In genomic region chr5:61933787-61934626, GRCh38 we compare ENCODE assay signal across 9 cellular contexts.
DNase-seq lines count a peak whose midpoint lies in the region; ATAC-seq, FAIRE-seq and TF ChIP-seq lines count a peak whose summit lies in the region.
"Had no signal": no experiment of that assay in that cellular context is flagged by ENCODE, and none has a peak within 500 bp of the region (broad histone marks: within the 10 kb centered on the region; RNA-seq: fewer than 3 reads in every experiment).

No MANE protein-coding gene starts in this region.

- intact Hi-C loops in testis (cut with DNase I; ENCODE audit: low total_unique reads), result no loop called here

- 52 to 57% methylated on average over 4 of the region's 4 CpGs for WGBS in testis, 2 donors

- H3K27ac ChIP-seq in HEK293 (ENCODE audit: extremely low read depth, low read depth, low read length) (no peak overlapping the region), keratinocyte (ENCODE audit: control insufficient read depth, insufficient read depth, low read length) (no peak overlapping the region), testis (no peak overlapping the region)

- H3K9me3 ChIP-seq in HEK293 (ENCODE audit: control insufficient read depth, insufficient read depth, low read depth, low read length) (no peaks in the 10 kb centered on the region), keratinocyte (ENCODE audit: control insufficient read depth, low read depth, low read length) (no peaks in the 10 kb centered on the region), testis (no peaks in the 10 kb centered on the region)

- CTCF ChIA-PET in HEK293 (lab: Yijun Ruan, JAX), result interaction anchor here (0.8 to 2.6 kb wide), 14 partner anchors 9 to 1423 kb away, joined by 3 to 11 read pairs (median 4); no protein-coding TSS in a partner anchor

- no peak overlapping the region for H3K4me3 ChIP-seq in HEK293 (ENCODE audit: low read depth, low read length)
- H3K4me3 ChIP-seq in keratinocyte (ENCODE audit: control insufficient read depth in 2 of 3, extremely low read depth in 1 of 3, insufficient read depth in 2 of 3, low read depth in 1 of 3, low read length in 3 of 3), result no peak overlapping the region
- H3K4me3 ChIP-seq in testis, result no peak overlapping the region

- peak; percentile 17 to 68 for DNase-seq in NCI-H524 (lab: John Stamatoyannopoulos, UW)
- DNase-seq in NCI-H524 treated with DMSO at 0.1 percent for 48 hours (lab: John Stamatoyannopoulos, UW), result no peak
- peak; percentile 31 for DNase-seq in NCI-H226
- DNase-seq in keratinocyte (ENCODE audit: low read depth, low spot score), result no peak
- peak; percentile 76 for DNase-seq in testis

- no peak overlapping the region for H3K9ac ChIP-seq in keratinocyte (ENCODE audit: control insufficient read depth, extremely low read depth, insufficient read depth, low read length)

- peaks cover 2% of the 10 kb centered on the region; the same call in 1 of the 2 replicates for H3K4me1 ChIP-seq in HEK293 (ENCODE audit: control insufficient read depth, insufficient read depth, low read length)
- H3K4me1 ChIP-seq in keratinocyte (ENCODE audit: control insufficient read depth, extremely low read depth, insufficient read depth, low read length), result peaks cover 7% of the 10 kb centered on the region
- no peaks in the 10 kb centered on the region for H3K4me1 ChIP-seq in testis

- POLR2A ChIA-PET in HEK293 (lab: Yijun Ruan, JAX), result no interaction called here

- no peaks in the 10 kb centered on the region for H3K36me3 Mint-ChIP-seq in brain

- peaks cover 0 to 6% (median 0%) of the 10 kb centered on the region in 5 experiments for H3K9me3 Mint-ChIP-seq in brain

- no peak overlapping the region for H2AFZ ChIP-seq in keratinocyte (ENCODE audit: control insufficient read depth, low read length)

- H3K27me3 Mint-ChIP-seq in brain, result no peaks in the 10 kb centered on the region

- H3K27me3 ChIP-seq in keratinocyte (ENCODE audit: control insufficient read depth, extremely low read depth, insufficient read depth, low read length), result no peaks in the 10 kb centered on the region
- H3K27me3 ChIP-seq in testis, result no peaks in the 10 kb centered on the region

- H3K36me3 ChIP-seq in HEK293 (ENCODE audit: control insufficient read depth in 2 of 2, insufficient read depth in 1 of 2, low read length in 2 of 2) (no peaks in the 10 kb centered on the region), keratinocyte (ENCODE audit: control insufficient read depth in 2 of 2, extremely low read depth in 1 of 2, insufficient read depth in 2 of 2, low read length in 2 of 2) (no peaks in the 10 kb centered on the region), testis (ENCODE audit: low read depth, missing control alignments) (no peaks in the 10 kb centered on the region)

- TF ChIP-seq CTCF in HEK293 (tag by site-specific recombination; IDR thresholded peaks at IDR 0.05), result peak; percentile 83
- peak; percentile 80 to 88 for TF ChIP-seq CTCF in brain (conservative IDR thresholded peaks at IDR 0.05)
- TF ChIP-seq CTCF in keratinocyte (optimal IDR thresholded peaks at IDR 0.05 in 1 of 3, IDR thresholded peaks at IDR 0.05 in 1 of 3, conservative IDR thresholded peaks at IDR 0.05 in 1 of 3; ENCODE audit: extremely low read depth in 1 of 3, insufficient read depth in 2 of 3, low read length in 3 of 3), result peak; percentile 74 to 94 (median 87)
- peak; percentile 17 to 64 (median 58) for TF ChIP-seq CTCF in testis (IDR thresholded peaks at IDR 0.05)

- H3K4me2 ChIP-seq in keratinocyte (ENCODE audit: control insufficient read depth, extremely low read depth, insufficient read depth, low read depth, low read length), result no peak overlapping the region

- no peak overlapping the region for H3K27ac Mint-ChIP-seq in brain
- H3K27ac Mint-ChIP-seq: B cell had no signal

- no peaks in the 10 kb centered on the region for H3K79me2 ChIP-seq in keratinocyte (ENCODE audit: control insufficient read depth, insufficient read depth, low read length)

- no peak for TF ChIP-seq POLR2A in testis (IDR thresholded peaks at IDR 0.05)

- no peak for ATAC-seq in GM18520 (IDR thresholded peaks at IDR 0.05; ENCODE audit: unreplicated experiment)

- no peaks in the 10 kb centered on the region for H4K20me1 ChIP-seq in keratinocyte (ENCODE audit: control insufficient read depth, extremely low read depth, insufficient read depth, low read length)

- no peak overlapping the region for H3K4me3 Mint-ChIP-seq in brain
- H3K4me3 Mint-ChIP-seq: B cell had no signal

- H3K4me1 Mint-ChIP-seq in brain, result no peaks in the 10 kb centered on the region
- H3K4me1 Mint-ChIP-seq: B cell had no signal

- no peaks in the 10 kb centered on the region for H3K9me1 ChIP-seq in keratinocyte (ENCODE audit: control insufficient read depth, extremely low read depth, insufficient read depth, low read length)

- dilution Hi-C loops in keratinocyte (cut with MboI; ENCODE audit: extremely low pct_ligation_motif_present, low sequenced_read_pairs), result loop anchor here (25.0 kb wide), 1 partner anchor 372 kb away; no protein-coding TSS in a partner anchor

- FAIRE-seq in keratinocyte (lab: Jason Lieb, UNC), result peak; percentile 98

TF ChIP-seq in HEK293, 187 proteins besides CTCF, POLR2A, EP300 and RAD21 (continues in another document):
- no peak for TF ChIP-seq ZSCAN23 (tag by site-specific recombination; IDR thresholded peaks at IDR 0.05)
- peak; percentile 39; the same call in 1 of the 2 replicates for TF ChIP-seq ZNF501 (tag by site-specific recombination; IDR thresholded peaks at IDR 0.05)
- TF ChIP-seq ZNF266 (tag by site-specific recombination; IDR thresholded peaks at IDR 0.05; ENCODE audit: low read depth), result no peak
- no peak for TF ChIP-seq IKZF3 (tag by site-specific recombination; IDR thresholded peaks at IDR 0.05)
- TF ChIP-seq ZNF174 (tag by site-specific recombination; IDR thresholded peaks at IDR 0.05), result no peak
- no peak for TF ChIP-seq ZBTB10 (tag by site-specific recombination; IDR thresholded peaks at IDR 0.05)
- TF ChIP-seq ZNF785 (tag by site-specific recombination; IDR thresholded peaks at IDR 0.05), result no peak
- no peak for TF ChIP-seq ZFP3 (tag by site-specific recombination; IDR thresholded peaks at IDR 0.05; ENCODE audit: low read depth)
- peak; percentile 23; the same call in 1 of the 2 replicates for TF ChIP-seq PRDM6 (tag by site-specific recombination; IDR thresholded peaks at IDR 0.05)
- TF ChIP-seq FEZF1 (tag by site-specific recombination; IDR thresholded peaks at IDR 0.05), result peak; percentile 42; the same call in 1 of the 2 replicates
- peak; percentile 95 for TF ChIP-seq ZNF654 (tag by site-specific recombination; IDR thresholded peaks at IDR 0.05; ENCODE audit: low read depth)
- no peak for TF ChIP-seq GLI4 (tag by site-specific recombination; IDR thresholded peaks at IDR 0.05)
- TF ChIP-seq MEIS1 (CRISPR knock-in tag; IDR thresholded peaks at IDR 0.05; ENCODE audit: borderline replicate concordance), result peak; percentile 97
- TF ChIP-seq KLF17 (tag by site-specific recombination; IDR thresholded peaks at IDR 0.05), result no peak
- TF ChIP-seq ZNF580 (tag by site-specific recombination; IDR thresholded peaks at IDR 0.05), result 0 out of 2 replicates have a peak, but pooled peaks have one; percentile 17
- TF ChIP-seq ZNF2 (tag by site-specific recombination; IDR thresholded peaks at IDR 0.05), result 0 out of 2 replicates have a peak, but pooled peaks have one; percentile 39
- TF ChIP-seq ZNF658 (tag by site-specific recombination; IDR thresholded peaks at IDR 0.05), result no peak

Comparison
In these comparisons a context has a peak if more than half of its experiments do, and no peak if none do; other contexts are left out.
1. DNase-seq: peak in NCI-H524 (2 of 2), NCI-H226 (single experiment) and testis (single experiment); none in NCI-H524 treated with DMSO at 0.1 percent for 48 hours (single experiment) and keratinocyte (single experiment).
2. Peak in every context shown above with its lines, with median percentiles within 50 percentile points of each other: CTCF ChIP-seq.